23 cellular contexts compared by ENCODE assay signal in genomic region chr1:55320891-55321290, GRCh38.
"Had no signal": no experiment of that assay in that cellular context is flagged by ENCODE, and none has a peak within 500 bp of the region (broad histone marks: within the 10 kb centered on the region; RNA-seq: fewer than 3 reads in every experiment).

No MANE protein-coding gene starts in this region.

- H3K27ac ChIP-seq: coronary artery, neural progenitor cell, prostate gland, right atrium auricular region, tibial nerve had no signal

- FAIRE-seq: endometrium, urothelium cell line had no signal

- H3K9me3 ChIP-seq: mucosa of descending colon, prostate gland, right atrium auricular region, tibial nerve had no signal

- H3K4me3 ChIP-seq: coronary artery, mucosa of descending colon, neural progenitor cell, prostate gland, right atrium auricular region, tibial nerve had no signal

- ATAC-seq: activated naive CD8-positive, alpha-beta T cell treated with anti-CD3 and anti-CD28 coated beads, Interleukin-2, amount 50 U/mL, for 24 hours; esophagus mucosa; mucosa of descending colon; stimulated activated naive CD8-positive, alpha-beta T cell treated with anti-CD3 and anti-CD28 coated beads, Interleukin-15, Interleukin-2, amounts not matched to agents 100 U/mL and 50 U/mL, for 24 hours had no signal

- H3K4me2 ChIP-seq: neural progenitor cell had no signal

- H3K4me1 ChIP-seq: neural progenitor cell, prostate gland, right atrium auricular region had no signal

- DNase-seq: activated CD4-positive, alpha-beta T cell treated with anti-CD3 and anti-CD28 coated beads, Interleukin-2, amount 10 ng/mL, durations not matched to agents 7 days and 5 days; activated CD8-positive, alpha-beta memory T cell treated with anti-CD3 and anti-CD28 coated beads, Interleukin-2, amount 50 U/mL, for 48 hours; activated effector memory CD4-positive, alpha-beta T cell treated with Interleukin-2 at 50 U/mL for 16 hours; activated naive CD4-positive, alpha-beta T cell treated with anti-CD3 and anti-CD28 coated beads, Interleukin-2, amount 10 ng/mL, durations not matched to agents 7 days and 5 days; activated naive CD8-positive, alpha-beta T cell treated with anti-CD3 and anti-CD28 coated beads, Interleukin-2, amount 50 U/mL, for 24 hours; activated T-cell treated with anti-CD3 and anti-CD28 coated beads, Interleukin-2, amount 50 U/mL, for 48 hours; anterior cingulate cortex; immature natural killer cell; mesenchymal stem cell; mucosa of descending colon; naive B cell; stimulated activated CD4-positive, alpha-beta T cell treated with anti-CD3 and anti-CD28 coated beads, Interleukin-2, amount 100 ng/mL, for 24 hours; stimulated activated naive CD8-positive, alpha-beta T cell treated with anti-CD3 and anti-CD28 coated beads, Interleukin-15, Interleukin-2, amounts not matched to agents 100 U/mL and 50 U/mL, for 24 hours; substantia nigra; T1000 had no signal
